In genomic region chr2:103520547-103520946, GRCh38 we compare ENCODE assay signal across 27 cellular contexts.
A peak's percentile ranks its signal among the peaks of the same experiment; 100 is the strongest.
DNase-seq lines count a peak whose midpoint lies in the region; ATAC-seq, FAIRE-seq and TF ChIP-seq lines count a peak whose summit lies in the region.
"Had no signal": no experiment of that assay in that cellular context is flagged by ENCODE, and none has a peak within 500 bp of the region (broad histone marks: within the 10 kb centered on the region; RNA-seq: fewer than 3 reads in every experiment).

No MANE protein-coding gene starts in this region.

- no peak overlapping the region for H3K27ac Mint-ChIP-seq in mesothelial cell of epicardium
- H3K27ac Mint-ChIP-seq: CD14-positive monocyte; CD4-positive, alpha-beta memory T cell; CD4-positive, CD25-positive, alpha-beta regulatory T cell; CD8-positive, alpha-beta memory T cell had no signal

- WGBS in small intestine, 3 donors: 79 to 84% (median 80%) methylated on average over 1 of the region's 1 CpG

- FAIRE-seq in RCC 7860 (lab: Jason Lieb, UNC) (peak; percentile 46), colon (lab: Jason Lieb, UNC) (peak; percentile 83), frontal cortex (lab: Jason Lieb, UNC) (peak; percentile 92), small intestine (lab: Jason Lieb, UNC) (peak; percentile 86)
- FAIRE-seq: GM12891, GM19239 had no signal

- H3K9me3 Mint-ChIP-seq in mesothelial cell of epicardium: peaks cover 6% of the 10 kb centered on the region

- no peak overlapping the region for H3K4me3 Mint-ChIP-seq in mesothelial cell of epicardium
- H3K4me3 Mint-ChIP-seq: CD14-positive monocyte; CD4-positive, CD25-positive, alpha-beta regulatory T cell; CD8-positive, alpha-beta memory T cell had no signal

- H3K27me3 Mint-ChIP-seq in mesothelial cell of epicardium (ENCODE audit: low read depth): no peaks in the 10 kb centered on the region
- H3K27me3 Mint-ChIP-seq: CD4-positive, alpha-beta memory T cell; CD4-positive, CD25-positive, alpha-beta regulatory T cell; CD8-positive, alpha-beta memory T cell had no signal

- H3K4me1 Mint-ChIP-seq in mesothelial cell of epicardium: no peaks in the 10 kb centered on the region
- H3K4me1 Mint-ChIP-seq: CD14-positive monocyte; CD4-positive, alpha-beta memory T cell; CD4-positive, CD25-positive, alpha-beta regulatory T cell; CD8-positive, alpha-beta memory T cell had no signal

- no peaks in the 10 kb centered on the region for H3K36me3 ChIP-seq in small intestine (ENCODE audit: control insufficient read depth in 2 of 2, insufficient read depth in 2 of 2, low read length in 2 of 2)
- H3K36me3 ChIP-seq: BE2C, BLaER1 had no signal

- ATAC-seq in HG02642 (IDR thresholded peaks at IDR 0.05; ENCODE audit: poor library complexity, unreplicated experiment): no peak

- no peaks in the 10 kb centered on the region for H3K27me3 ChIP-seq in small intestine (ENCODE audit: control insufficient read depth in 2 of 2, insufficient read depth in 2 of 2, low read length in 2 of 2)
- H3K27me3 ChIP-seq: BE2C, BLaER1 had no signal

- no peaks in the 10 kb centered on the region for H3K36me3 Mint-ChIP-seq in mesothelial cell of epicardium
- H3K36me3 Mint-ChIP-seq: CD14-positive monocyte; CD4-positive, alpha-beta memory T cell; CD4-positive, CD25-positive, alpha-beta regulatory T cell; CD8-positive, alpha-beta memory T cell had no signal

- no peak overlapping the region for H3K4me3 ChIP-seq in small intestine (ENCODE audit: low read depth in 1 of 2, low read length in 2 of 2)
- H3K4me3 ChIP-seq: BLaER1 had no signal

- H3K4me1 ChIP-seq in small intestine (ENCODE audit: control insufficient read depth in 2 of 2, insufficient read depth in 1 of 2, low read depth in 1 of 2, low read length in 1 of 2): no peaks in the 10 kb centered on the region
- H3K4me1 ChIP-seq: BE2C, BLaER1 had no signal

- no peak for TF ChIP-seq CTCF in mesothelial cell of epicardium (IDR thresholded peaks at IDR 0.05; ENCODE audit: unreplicated experiment)

- H3K9me3 ChIP-seq in small intestine (ENCODE audit: control insufficient read depth, low read depth): no peaks in the 10 kb centered on the region
- H3K9me3 ChIP-seq: BE2C, BLaER1 had no signal

- no peak overlapping the region for H3K27ac ChIP-seq in small intestine (ENCODE audit: low read depth in 1 of 2, low read length in 1 of 2)
- H3K27ac ChIP-seq: BLaER1 had no signal

- DNase-seq in RCC 7860 (ENCODE audit: low spot score) (no peak), frontal cortex (ENCODE audit: low spot score in 2 of 2) (no peak), small intestine (no peak), HCEC 1CT (no peak), mesothelial cell of epicardium (ENCODE audit: low spot score in 2 of 2, unreplicated experiment in 2 of 2) (no peak), RKO (ENCODE audit: low spot score) (no peak)
- DNase-seq: 8988T; ACHN; BE2C; C1 segment of cervical spinal cord; CD4-positive, alpha-beta memory T cell; CD4-positive, CD25-positive, alpha-beta regulatory T cell; CD8-positive, alpha-beta memory T cell; COR-L47; DMS 273 treated with DMSO at 0.1 percent for 48 hours; DMS153; DMS53; DMS79; DND-41; EL; GF-D8 had no signal
